ENCODE assay signal across 16 cellular contexts in genomic region chr13:104577029-104577820, GRCh38.
"Had no signal": no experiment of that assay in that cellular context is flagged by ENCODE, and none has a peak within 500 bp of the region (broad histone marks: within the 10 kb centered on the region; RNA-seq: fewer than 3 reads in every experiment).

No MANE protein-coding gene starts in this region.

- H3K27me3 ChIP-seq: hepatocyte, neutrophil had no signal

- ATAC-seq: lower lobe of right lung; natural killer cell treated with Interleukin-12 subunit alpha and Interleukin-12 subunit beta and Interleukin-15 and Interleukin-18, amount 100 ng/mL, for 72 hours had no signal

- H2AFZ ChIP-seq: hepatocyte had no signal

- DNase-seq: activated B cell treated with CpG ODN at 0.5 μM for 24 hours; activated CD4-positive, alpha-beta memory T cell treated with anti-CD3 and anti-CD28 coated beads, Interleukin-2, amount 10 ng/mL, durations not matched to agents 7 days and 5 days; activated CD4-positive, alpha-beta T cell treated with anti-CD3 and anti-CD28 coated beads for 48 hours; activated naive CD4-positive, alpha-beta T cell treated with anti-CD3 and anti-CD28 coated beads for 36 hours; activated T-cell treated with anti-CD3 and anti-CD28 coated beads, Interleukin-2, amount 50 U/mL, for 24 hours; anterior cingulate cortex; cortex of kidney; lower lobe of right lung; posterior cingulate gyrus; stimulated activated CD8-positive, alpha-beta memory T cell treated with anti-CD3 and anti-CD28 coated beads, Interleukin-4, amount 100 ng/mL, for 48 hours; stimulated activated naive CD4-positive, alpha-beta T cell had no signal

- H3K4me2 ChIP-seq: hepatocyte had no signal

- H3K27ac ChIP-seq: hepatocyte, lower lobe of right lung, neutrophil had no signal

- H3K4me1 ChIP-seq: lower lobe of right lung had no signal

- H3K36me3 ChIP-seq: lower lobe of right lung, neutrophil had no signal

- H3K9me3 ChIP-seq: lower lobe of right lung, neutrophil had no signal

- H3K4me3 ChIP-seq: hepatocyte, lower lobe of right lung had no signal

- FAIRE-seq: endometrium, islet of Langerhans had no signal
